Comparison of ENCODE assay signal across 22 cellular contexts in genomic region chr13:109712187-109712601, GRCh38.
"Had no signal": no experiment of that assay in that cellular context is flagged by ENCODE, and none has a peak within 500 bp of the region (broad histone marks: within the 10 kb centered on the region; RNA-seq: fewer than 3 reads in every experiment).

No MANE protein-coding gene starts in this region.

- H3K4me1 Mint-ChIP-seq: activated CD4-positive, alpha-beta T cell treated with anti-CD3 and anti-CD28 coated beads, Interleukin-2, amount 10 ng/mL, durations not matched to agents 24 days and 14 days; activated naive CD4-positive, alpha-beta T cell treated with anti-CD3 and anti-CD28 coated beads, Interleukin-2, amount 10 ng/mL, durations not matched to agents 7 days and 5 days had no signal

- H3K27me3 ChIP-seq: upper lobe of right lung had no signal

- H3K27ac ChIP-seq: left ventricle myocardium inferior, upper lobe of right lung had no signal

- H3K36me3 Mint-ChIP-seq: activated naive CD4-positive, alpha-beta T cell treated with anti-CD3 and anti-CD28 coated beads, Interleukin-2, amount 10 ng/mL, durations not matched to agents 7 days and 5 days; brain; naive thymus-derived CD8-positive, alpha-beta T cell had no signal

- H3K4me3 ChIP-seq: left ventricle myocardium inferior, upper lobe of right lung had no signal

- H3K4me3 Mint-ChIP-seq: activated CD4-positive, alpha-beta T cell treated with anti-CD3 and anti-CD28 coated beads, Interleukin-2, amount 10 ng/mL, durations not matched to agents 24 days and 14 days; activated CD8-positive, alpha-beta T cell treated with anti-CD3 and anti-CD28 coated beads, Interleukin-2, amount 10 ng/mL, durations not matched to agents 7 days and 5 days; activated naive CD4-positive, alpha-beta T cell treated with anti-CD3 and anti-CD28 coated beads, Interleukin-2, amount 10 ng/mL, durations not matched to agents 7 days and 5 days; activated naive CD8-positive, alpha-beta T cell treated with anti-CD3 and anti-CD28 coated beads, Interleukin-2, amount 50 U/mL, for 24 hours; activated T-cell treated with anti-CD3 and anti-CD28 coated beads, Interleukin-2, amount 50 U/mL, for 4 hours; brain; effector memory CD8-positive, alpha-beta T cell; naive thymus-derived CD8-positive, alpha-beta T cell had no signal

- H3K36me3 ChIP-seq: left ventricle myocardium inferior, upper lobe of right lung had no signal

- ATAC-seq: activated CD8-positive, alpha-beta T cell treated with anti-CD3 and anti-CD28 coated beads, Interleukin-2, amount 10 ng/mL, durations not matched to agents 7 days and 5 days; activated naive CD8-positive, alpha-beta T cell treated with anti-CD3 and anti-CD28 coated beads, Interleukin-2, amount 50 U/mL, for 24 hours; activated T-cell treated with anti-CD3 and anti-CD28 coated beads, Interleukin-2, amount 50 U/mL, for 4 hours; effector memory CD8-positive, alpha-beta T cell; naive thymus-derived CD8-positive, alpha-beta T cell; upper lobe of right lung had no signal

- H3K9me3 Mint-ChIP-seq: activated CD4-positive, alpha-beta T cell treated with anti-CD3 and anti-CD28 coated beads, Interleukin-2, amount 10 ng/mL, durations not matched to agents 24 days and 14 days; activated naive CD4-positive, alpha-beta T cell treated with anti-CD3 and anti-CD28 coated beads, Interleukin-2, amount 10 ng/mL, durations not matched to agents 7 days and 5 days; activated naive CD8-positive, alpha-beta T cell treated with anti-CD3 and anti-CD28 coated beads, Interleukin-2, amount 50 U/mL, for 24 hours; activated T-cell treated with anti-CD3 and anti-CD28 coated beads, Interleukin-2, amount 50 U/mL, for 4 hours; naive thymus-derived CD8-positive, alpha-beta T cell had no signal

- DNase-seq: activated CD4-positive, alpha-beta T cell treated with anti-CD3 and anti-CD28 coated beads, Interleukin-2, amount 10 ng/mL, durations not matched to agents 24 days and 14 days; activated CD8-positive, alpha-beta T cell treated with anti-CD3 and anti-CD28 coated beads, Interleukin-2, amount 10 ng/mL, durations not matched to agents 7 days and 5 days; activated naive CD4-positive, alpha-beta T cell treated with anti-CD3 and anti-CD28 coated beads, Interleukin-2, amount 10 ng/mL, durations not matched to agents 7 days and 5 days; activated naive CD8-positive, alpha-beta T cell treated with anti-CD3 and anti-CD28 coated beads, Interleukin-2, amount 50 U/mL, for 24 hours; activated T-cell treated with anti-CD3 and anti-CD28 coated beads, Interleukin-2, amount 50 U/mL, for 4 hours; anterior cingulate cortex; caudate nucleus; effector memory CD8-positive, alpha-beta T cell; foreskin fibroblast; hippocampal formation; left ventricle myocardium inferior; mesenchymal stem cell; naive thymus-derived CD8-positive, alpha-beta T cell; posterior cingulate gyrus; retina; stimulated activated CD4-positive, alpha-beta T cell treated with anti-CD3 and anti-CD28 coated beads, Interleukin-12 subunit alpha, Interleukin-12 subunit beta, amount 100 ng/mL, for 4 hours; stimulated activated CD4-positive, alpha-beta T cell treated with anti-CD3 and anti-CD28 coated beads, Interleukin-1b, Interleukin-23, amount 100 ng/mL, for 48 hours; stimulated activated CD8-positive, alpha-beta memory T cell treated with anti-CD3 and anti-CD28 coated beads, Interleukin-4, amount 100 ng/mL, for 48 hours; stimulated activated naive CD4-positive, alpha-beta T cell; T-helper 2 cell; upper lobe of right lung had no signal

- H3K4me1 ChIP-seq: left ventricle myocardium inferior, upper lobe of right lung had no signal

- H3K27ac Mint-ChIP-seq: activated CD4-positive, alpha-beta T cell treated with anti-CD3 and anti-CD28 coated beads, Interleukin-2, amount 10 ng/mL, durations not matched to agents 24 days and 14 days; activated CD8-positive, alpha-beta T cell treated with anti-CD3 and anti-CD28 coated beads, Interleukin-2, amount 10 ng/mL, durations not matched to agents 7 days and 5 days; activated naive CD4-positive, alpha-beta T cell treated with anti-CD3 and anti-CD28 coated beads, Interleukin-2, amount 10 ng/mL, durations not matched to agents 7 days and 5 days; activated naive CD8-positive, alpha-beta T cell treated with anti-CD3 and anti-CD28 coated beads, Interleukin-2, amount 50 U/mL, for 24 hours; effector memory CD8-positive, alpha-beta T cell; naive thymus-derived CD8-positive, alpha-beta T cell had no signal

- H3K9me3 ChIP-seq: left ventricle myocardium inferior, upper lobe of right lung had no signal
